14 cellular contexts compared by ENCODE assay signal in the genomic region with DNA sequence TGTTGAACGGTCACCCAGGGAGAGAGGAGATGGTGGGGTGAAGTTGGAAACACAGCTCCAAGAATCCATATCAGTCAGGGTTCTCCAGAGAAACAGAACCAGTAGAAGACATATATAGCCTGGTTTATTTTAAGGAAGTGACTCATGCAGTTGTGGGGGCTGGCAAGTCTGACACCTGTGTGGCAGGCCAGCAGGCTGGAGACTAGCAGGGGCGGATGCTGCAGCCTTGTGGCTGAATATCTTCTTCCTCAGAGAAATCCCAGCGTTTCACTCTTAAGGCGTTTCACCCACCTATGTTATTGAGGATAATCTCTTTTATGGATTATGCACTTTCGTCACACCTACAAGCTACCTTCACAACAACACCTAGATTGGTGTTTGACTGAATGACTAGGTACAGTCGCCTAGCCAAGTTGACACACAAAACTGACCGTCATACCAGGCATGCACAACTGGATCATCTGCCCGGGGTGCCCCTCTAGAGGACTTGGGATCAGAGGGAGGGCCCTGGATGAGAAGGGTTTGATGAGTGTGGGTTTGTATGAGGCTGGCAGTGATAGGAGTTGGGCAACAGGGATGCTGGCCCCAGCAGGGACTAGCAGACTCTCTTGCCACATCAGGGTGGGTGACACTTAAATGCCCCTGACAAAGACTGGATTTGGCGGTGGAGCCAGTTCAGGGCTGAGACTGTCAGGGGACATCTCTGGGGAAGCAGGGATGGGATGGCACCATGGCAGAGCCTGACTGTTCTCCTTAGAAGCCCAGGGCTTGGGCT. TPM values are rescaled to one million over a fixed set of nuclear protein-coding genes. Genes with fewer than 3 reads are reported as not detected.
DNase-seq lines count a peak whose midpoint lies in the region; ATAC-seq and TF ChIP-seq lines count a peak whose summit lies in the region.
"Had no signal": no experiment of that assay in that cellular context is flagged by ENCODE, and none has a peak within 500 bp of the region (broad histone marks: within the 10 kb centered on the region; RNA-seq: fewer than 3 reads in every experiment).

No MANE protein-coding gene starts in this region.

- TF ChIP-seq CTCF in RWPE1 (conservative IDR thresholded peaks at IDR 0.05; ENCODE audit: low read depth) (no peak), foreskin keratinocyte (conservative IDR thresholded peaks at IDR 0.05) (peak; percentile 58)

- POLR2A ChIA-PET in RWPE1 (lab: Yijun Ruan, JAX; ENCODE audit: low non-redundant PET) = no interaction called here

- H3K4me1 ChIP-seq in foreskin keratinocyte = peaks cover 8% of the 10 kb centered on the region

- CTCF ChIA-PET in RWPE1 (lab: Yijun Ruan, JAX) = no interaction called here

- H3K27me3 ChIP-seq in foreskin keratinocyte = peaks cover 7% of the 10 kb centered on the region

- DNase-seq in stimulated activated CD4-positive, alpha-beta T cell treated with anti-CD3 and anti-CD28 coated beads, Interleukin-2, amount 100 ng/mL, for 24 hours = peak; percentile 6 to 13
- no peak for DNase-seq in stimulated activated CD4-positive, alpha-beta T cell treated with anti-CD3 and anti-CD28 coated beads, Interleukin-4, amount 100 ng/mL, for 4 hours
- DNase-seq in RWPE1 (ENCODE audit: low spot score) = peak; percentile 20
- peak; percentile 16 to 36 for DNase-seq in foreskin keratinocyte
- DNase-seq in DMS79 (lab: John Stamatoyannopoulos, UW) = no peak
- DNase-seq in OCI-M2 (lab: John Stamatoyannopoulos, UW; ENCODE audit: unreplicated experiment) = no peak
- DNase-seq: activated gamma-delta T cell; CD4-positive, alpha-beta memory T cell; naive thymus-derived CD8-positive, alpha-beta T cell; NCI-H1092 treated with DMSO at 0.1 percent for 48 hours; T1000 had no signal

- ATAC-seq in foreskin keratinocyte (peak; percentile 65), HG03025 (IDR thresholded peaks at IDR 0.05; ENCODE audit: low FRiP score, unreplicated experiment) (no peak), HG02610 (IDR thresholded peaks at IDR 0.05; ENCODE audit: unreplicated experiment) (no peak)
- ATAC-seq: naive thymus-derived CD8-positive, alpha-beta T cell had no signal

- H3K27ac ChIP-seq in RWPE1 (no peak overlapping the region), foreskin keratinocyte (no peak overlapping the region)

RNA-seq across cellular contexts. Expression of a gene that starts 23.4 kb away (rescaled TPM):
- total RNA-seq in foreskin keratinocyte = 0.11 and 0.31 TPM in 2 replicates
- 0.11 and 0.49 TPM in 2 replicates for polyA plus RNA-seq in foreskin keratinocyte
- total RNA-seq: CD4-positive, alpha-beta memory T cell; naive thymus-derived CD8-positive, alpha-beta T cell; subcutaneous adipose tissue had no signal
- polyA plus RNA-seq: CD4-positive, alpha-beta memory T cell; naive thymus-derived CD8-positive, alpha-beta T cell had no signal

RNA-seq across cellular contexts. Expression of a gene that starts 41.5 kb away (rescaled TPM):
- total RNA-seq in foreskin keratinocyte = 0.14 and 0.31 TPM in 2 replicates
- 0.02 and 0.04 TPM in 2 replicates for polyA plus RNA-seq in foreskin keratinocyte
- total RNA-seq: CD4-positive, alpha-beta memory T cell; naive thymus-derived CD8-positive, alpha-beta T cell; subcutaneous adipose tissue had no signal
- polyA plus RNA-seq: CD4-positive, alpha-beta memory T cell; naive thymus-derived CD8-positive, alpha-beta T cell had no signal

RNA-seq across cellular contexts. Expression of a gene that starts 52.8 kb away (rescaled TPM):
- 40.1 and 45.8 TPM in 2 replicates for total RNA-seq in foreskin keratinocyte
- polyA plus RNA-seq in foreskin keratinocyte = 22.2 and 27.5 TPM in 2 replicates
- total RNA-seq: naive thymus-derived CD8-positive, alpha-beta T cell had no signal
- polyA plus RNA-seq: CD4-positive, alpha-beta memory T cell; naive thymus-derived CD8-positive, alpha-beta T cell had no signal

Comparison
In these comparisons a context has a peak if more than half of its experiments do, and no peak if none do; other contexts are left out.
1. DNase-seq: peak in stimulated activated CD4-positive, alpha-beta T cell treated with anti-CD3 and anti-CD28 coated beads, Interleukin-2, amount 100 ng/mL, for 24 hours (2 of 2), RWPE1 (single experiment) and foreskin keratinocyte (2 of 2); none in stimulated activated CD4-positive, alpha-beta T cell treated with anti-CD3 and anti-CD28 coated beads, Interleukin-4, amount 100 ng/mL, for 4 hours (0 of 2), DMS79 (single experiment) and OCI-M2 (single experiment).